ENCODE assay signal across 1 cellular context in genomic region chr17:49994085-49995054, GRCh38.
TF ChIP-seq lines count a peak whose summit lies in the region.

No MANE protein-coding gene starts in this region.

TF ChIP-seq in HCT116, 20 proteins besides CTCF, POLR2A, EP300 and RAD21 (continued from another document):
- TF ChIP-seq REST (IDR thresholded peaks at IDR 0.05; ENCODE audit: low read depth), result no peak
- TF ChIP-seq ZFX (IDR thresholded peaks at IDR 0.05), result no peak
- TF ChIP-seq CBX3 (IDR thresholded peaks at IDR 0.05; ENCODE audit: low read depth), result no peak
- TF ChIP-seq ATF3 (IDR thresholded peaks at IDR 0.05), result no peak
- TF ChIP-seq JUND (IDR thresholded peaks at IDR 0.05), result no peak
- no peak for TF ChIP-seq TCF7L2 (IDR thresholded peaks at IDR 0.05; ENCODE audit: borderline replicate concordance, extremely low read depth, insufficient read depth, insufficient read length)
- no peak for TF ChIP-seq SIN3A (IDR thresholded peaks at IDR 0.05; ENCODE audit: low read depth)
- TF ChIP-seq ZBTB33 (IDR thresholded peaks at IDR 0.05; ENCODE audit: extremely low read depth, insufficient replicate concordance, low read length), result no peak
- TF ChIP-seq ELF1 (IDR thresholded peaks at IDR 0.05; ENCODE audit: borderline replicate concordance, low read depth), result no peak
- no peak for TF ChIP-seq EZH2 (IDR thresholded peaks at IDR 0.05)
- TF ChIP-seq CEBPB (IDR thresholded peaks at IDR 0.05; ENCODE audit: low read depth), result no peak
- no peak for TF ChIP-seq YY1 (IDR thresholded peaks at IDR 0.05; ENCODE audit: extremely low read depth, insufficient replicate concordance, low read depth, low read length)
- no peak for TF ChIP-seq SRF (IDR thresholded peaks at IDR 0.05; ENCODE audit: low read depth)
- TF ChIP-seq FOSL1 (IDR thresholded peaks at IDR 0.05; ENCODE audit: low read depth), result no peak
TF ChIP-seq in HCT116: peak in this region for 0.
